In the genomic region with DNA sequence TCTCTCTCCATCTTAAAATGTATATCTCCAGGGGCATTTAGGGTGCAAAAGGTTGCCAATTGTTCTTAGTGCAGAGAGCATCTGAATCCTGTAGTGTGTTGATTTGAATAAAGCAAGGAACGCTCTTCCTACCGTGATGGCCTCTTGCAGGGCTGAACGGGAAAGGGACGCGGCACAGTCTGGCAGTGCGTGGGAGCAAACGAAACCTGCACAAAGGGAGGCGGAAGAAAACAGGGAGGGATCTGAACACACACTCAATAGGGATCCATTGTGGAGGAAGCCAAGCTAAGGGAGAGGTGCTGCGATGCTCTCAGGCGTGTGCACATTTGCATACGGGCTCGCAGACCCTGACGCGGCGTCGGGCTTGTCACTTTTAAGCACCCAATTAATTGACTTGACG, we compare ENCODE assay signal across 26 cellular contexts.
"Had no signal": no experiment of that assay in that cellular context is flagged by ENCODE, and none has a peak within 500 bp of the region (broad histone marks: within the 10 kb centered on the region; RNA-seq: fewer than 3 reads in every experiment).

No MANE protein-coding gene starts in this region.

- H3K9me3 Mint-ChIP-seq: activated T-cell treated with anti-CD3 and anti-CD28 coated beads, Interleukin-2, amount 50 U/mL, for 72 hours had no signal

- H3K4me3 Mint-ChIP-seq: activated B cell treated with CpG ODN at 0.5 μM for 24 hours; activated naive CD8-positive, alpha-beta T cell; activated T-cell treated with anti-CD3 and anti-CD28 coated beads, Interleukin-2, amount 50 U/mL, for 72 hours; central memory CD8-positive, alpha-beta T cell; immature natural killer cell; naive thymus-derived CD8-positive, alpha-beta T cell had no signal

- H3K27me3 Mint-ChIP-seq: activated B cell treated with CpG ODN at 0.5 μM for 24 hours; central memory CD8-positive, alpha-beta T cell had no signal

- H3K9me3 ChIP-seq: esophagus squamous epithelium, lower lobe of right lung, neutrophil, right lobe of liver, thoracic aorta had no signal

- H3K4me3 ChIP-seq: esophagus squamous epithelium, lower lobe of right lung, right lobe of liver, thoracic aorta had no signal

- H3K27ac ChIP-seq: epithelial cell of prostate, esophagus squamous epithelium, lower lobe of right lung, neutrophil, right lobe of liver, thoracic aorta had no signal

- DNase-seq: activated B cell treated with CpG ODN at 0.5 μM for 24 hours; activated CD4-positive, alpha-beta T cell treated with anti-CD3 and anti-CD28 coated beads, Interleukin-2, amount 50 U/mL, for 4 hours; activated effector memory CD4-positive, alpha-beta T cell treated with Interleukin-2 at 50 U/mL for 16 hours; activated naive CD4-positive, alpha-beta T cell treated with Interleukin-2 at 50 U/mL for 16 hours; activated T-cell treated with anti-CD3 and anti-CD28 coated beads for 4 hours; activated T-cell treated with anti-CD3 and anti-CD28 coated beads, Interleukin-2, amount 50 U/mL, for 72 hours; anterior cingulate cortex; dermis blood vessel endothelial cell; effector CD4-positive, alpha-beta T cell; esophagus squamous epithelium; foreskin melanocyte; immature natural killer cell; lower lobe of right lung; mesenchymal stem cell; naive thymus-derived CD8-positive, alpha-beta T cell; right lobe of liver; stimulated activated CD4-positive, alpha-beta T cell treated with anti-CD3 and anti-CD28 coated beads, Interleukin-2, amount 100 ng/mL, for 48 hours; stimulated activated naive CD4-positive, alpha-beta T cell treated with Interleukin-2 at 50 U/mL for 16 hours; T-helper 2 cell; trophoblast cell had no signal

- H3K27me3 ChIP-seq: neutrophil, right lobe of liver had no signal

- H3K36me3 Mint-ChIP-seq: activated naive CD8-positive, alpha-beta T cell; immature natural killer cell; naive thymus-derived CD8-positive, alpha-beta T cell had no signal

- ATAC-seq: activated T-cell treated with anti-CD3 and anti-CD28 coated beads, Interleukin-2, amount 50 U/mL, for 72 hours; left lobe of liver; lower lobe of right lung; naive thymus-derived CD8-positive, alpha-beta T cell; right lobe of liver had no signal

- H3K36me3 ChIP-seq: esophagus squamous epithelium, lower lobe of right lung, neutrophil, right lobe of liver, thoracic aorta had no signal

- H3K4me1 Mint-ChIP-seq: activated B cell treated with CpG ODN at 0.5 μM for 24 hours; central memory CD8-positive, alpha-beta T cell; immature natural killer cell; naive thymus-derived CD8-positive, alpha-beta T cell had no signal

- H3K4me1 ChIP-seq: esophagus squamous epithelium, lower lobe of right lung, right lobe of liver had no signal

- H3K27ac Mint-ChIP-seq: activated B cell treated with CpG ODN at 0.5 μM for 24 hours; activated naive CD8-positive, alpha-beta T cell; activated T-cell treated with anti-CD3 and anti-CD28 coated beads, Interleukin-2, amount 50 U/mL, for 72 hours; immature natural killer cell; naive thymus-derived CD8-positive, alpha-beta T cell had no signal
